17 cellular contexts compared by ENCODE assay signal in the genomic region with DNA sequence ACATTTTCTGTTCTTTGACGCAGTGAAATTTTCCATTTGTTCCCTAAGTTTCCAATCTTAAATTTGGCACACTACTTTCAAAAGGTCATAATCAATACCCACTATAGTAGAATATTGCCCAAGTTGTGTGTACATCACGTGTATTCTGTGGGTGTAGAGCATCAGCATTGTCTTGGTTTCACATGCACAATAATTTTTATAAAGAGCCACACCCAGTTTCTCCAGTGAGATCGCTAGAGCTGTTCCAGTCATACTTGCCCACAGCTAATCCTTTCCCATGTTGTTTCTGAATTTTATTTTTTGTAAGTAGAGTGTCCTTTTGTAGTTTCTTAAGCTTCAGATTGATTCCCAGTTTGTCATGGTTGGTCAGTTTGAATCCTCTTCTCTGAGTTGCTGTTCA. TPM values are rescaled to one million over a fixed set of nuclear protein-coding genes. Genes with fewer than 3 reads are reported as not detected.
DNase-seq lines count a peak whose midpoint lies in the region; ATAC-seq and TF ChIP-seq lines count a peak whose summit lies in the region.
"Had no signal": no experiment of that assay in that cellular context is flagged by ENCODE, and none has a peak within 500 bp of the region (broad histone marks: within the 10 kb centered on the region; RNA-seq: fewer than 3 reads in every experiment).

No MANE protein-coding gene starts in this region.

- intact Hi-C loops in left colon (cut with DNase I, micrococcal nuclease), result no loop called here

- peaks cover 21% of the 10 kb centered on the region for H3K9me3 Mint-ChIP-seq in endodermal cell
- H3K9me3 Mint-ChIP-seq: CD4-positive, CD25-positive, alpha-beta regulatory T cell; HFFc6 had no signal

- DNase-seq in SIG-M5 treated with dmso at 0.1 percent for 504 hours (lab: John Stamatoyannopoulos, UW; ENCODE audit: unreplicated experiment), result peak; percentile 5
- no peak for DNase-seq in SIG-M5 (lab: John Stamatoyannopoulos, UW)
- DNase-seq in endodermal cell, result no peak
- DNase-seq in left colon, result no peak
- DNase-seq in stimulated activated naive CD4-positive, alpha-beta T cell treated with Interleukin-2 at 50 U/mL for 16 hours (lab: John Stamatoyannopoulos, UW), result no peak
- DNase-seq: CD4-positive, CD25-positive, alpha-beta regulatory T cell; DMS153; GDM1; GOT3; H7; HFFc6 had no signal

- peak overlapping the region; percentile 3 for H3K4me3 ChIP-seq in endodermal cell (ENCODE audit: low read length)
- H3K4me3 ChIP-seq: A549, BLaER1 had no signal

- H3K27me3 ChIP-seq in endodermal cell (ENCODE audit: control insufficient read depth, insufficient read depth, low read length, poor library complexity, severe bottlenecking), result no peaks in the 10 kb centered on the region
- H3K27me3 ChIP-seq: BLaER1 had no signal

- no peaks in the 10 kb centered on the region for H3K27me3 Mint-ChIP-seq in endodermal cell (ENCODE audit: insufficient read depth)
- H3K27me3 Mint-ChIP-seq: CD4-positive, CD25-positive, alpha-beta regulatory T cell had no signal

- H3K27ac ChIP-seq in endodermal cell (ENCODE audit: low read depth, low read length), result no peak overlapping the region
- H3K27ac ChIP-seq: 22Rv1, A549, BLaER1 had no signal

- no peak for TF ChIP-seq CTCF in endodermal cell (conservative IDR thresholded peaks at IDR 0.05)

- H3K4me1 Mint-ChIP-seq in endodermal cell, result no peaks in the 10 kb centered on the region

- H3K36me3 Mint-ChIP-seq in endodermal cell (ENCODE audit: low read depth), result peaks cover 28% of the 10 kb centered on the region
- H3K36me3 Mint-ChIP-seq: CD4-positive, CD25-positive, alpha-beta regulatory T cell had no signal

- H3K9me3 ChIP-seq in endodermal cell (ENCODE audit: control insufficient read depth, low read length), result peaks cover 11% of the 10 kb centered on the region
- H3K9me3 ChIP-seq: A549 had no signal

- H3K9ac ChIP-seq in endodermal cell (ENCODE audit: extremely low read depth, low read length, poor library complexity, severe bottlenecking), result no peak overlapping the region
- H3K9ac ChIP-seq: BLaER1 had no signal

- no peak overlapping the region for H3K4me3 Mint-ChIP-seq in endodermal cell
- H3K4me3 Mint-ChIP-seq: CD4-positive, CD25-positive, alpha-beta regulatory T cell; HFFc6 had no signal

- ATAC-seq in left colon (peak; percentile 74), HG03469 (IDR thresholded peaks at IDR 0.05; ENCODE audit: unreplicated experiment) (no peak), HG02973 (IDR thresholded peaks at IDR 0.05; ENCODE audit: unreplicated experiment) (no peak)
- ATAC-seq: A549, HCT116 had no signal

- 83 to 98% methylated on average over 2 to 3 of the region's 3 CpGs for WGBS in endodermal cell (ENCODE audit: insufficient coverage in 1 of 2, insufficient read length in 1 of 2), 2 experiments

- no peaks in the 10 kb centered on the region for H3K4me1 ChIP-seq in endodermal cell (ENCODE audit: control insufficient read depth, insufficient read depth, low read length)
- H3K4me1 ChIP-seq: A549 had no signal

- no peak overlapping the region for H3K27ac Mint-ChIP-seq in endodermal cell
- H3K27ac Mint-ChIP-seq: CD4-positive, CD25-positive, alpha-beta regulatory T cell; HFFc6 had no signal

- peaks cover 10% of the 10 kb centered on the region for H3K36me3 ChIP-seq in endodermal cell (ENCODE audit: control insufficient read depth, insufficient read depth, low read length)

RNA-seq across cellular contexts. Expression of gene FAM118B, which starts 13.7 kb away (rescaled TPM):
- total RNA-seq in endodermal cell (10 to 100 TPM; 40.1 to 40.8 TPM), left colon (10 to 100 TPM; 47.4 to 61.7 TPM)
- 28.2 TPM for polyA plus RNA-seq in endodermal cell (2013, experiment 1 of 2)
- polyA plus RNA-seq in endodermal cell (2013, experiment 2 of 2), result 33.3 TPM

RNA-seq across cellular contexts. Expression of gene RPUSD4, which starts 13.8 kb away (rescaled TPM):
- total RNA-seq in endodermal cell (10 to 100 TPM; 36.8 to 37.7 TPM), left colon (10 to 100 TPM; 15.9 to 16.1 TPM)
- 29.1 TPM for polyA plus RNA-seq in endodermal cell (2013, experiment 1 of 2)
- 28.5 TPM for polyA plus RNA-seq in endodermal cell (2013, experiment 2 of 2)

RNA-seq across cellular contexts. Expression of gene SRPRA, which starts 43.4 kb away (rescaled TPM):
- 10 to 100 TPM; 68.4 to 79.2 TPM for total RNA-seq in endodermal cell
- 66.9 TPM for polyA plus RNA-seq in endodermal cell (2013, experiment 1 of 2)
- polyA plus RNA-seq in endodermal cell (2013, experiment 2 of 2), result 59.0 TPM
- 10 to 100 TPM; 75.5 to 82.6 TPM for total RNA-seq in left colon

RNA-seq across cellular contexts. Expression of gene FOXRED1, which starts 43.7 kb away (rescaled TPM):
- total RNA-seq in endodermal cell, result 10 to 100 TPM; 50.7 to 55.8 TPM
- polyA plus RNA-seq in endodermal cell (2013, experiment 1 of 2), result 42.8 TPM
- 32.7 TPM for polyA plus RNA-seq in endodermal cell (2013, experiment 2 of 2)
- total RNA-seq in left colon, result 10 to 100 TPM; 25.5 to 35.7 TPM

RNA-seq across cellular contexts. Expression of gene TIRAP, which starts 57.6 kb away (rescaled TPM):
- 10 to 100 TPM in 1 of 2 donors, 1 to 10 TPM in 1; 9.2 to 11.4 TPM for total RNA-seq in endodermal cell
- polyA plus RNA-seq in endodermal cell (2013, experiment 1 of 2), result 5.8 TPM
- polyA plus RNA-seq in endodermal cell (2013, experiment 2 of 2), result 5.9 TPM
- 10 to 100 TPM; 17.0 to 22.7 TPM for total RNA-seq in left colon
